Comparison of ENCODE assay signal across 9 cellular contexts in the genomic region with DNA sequence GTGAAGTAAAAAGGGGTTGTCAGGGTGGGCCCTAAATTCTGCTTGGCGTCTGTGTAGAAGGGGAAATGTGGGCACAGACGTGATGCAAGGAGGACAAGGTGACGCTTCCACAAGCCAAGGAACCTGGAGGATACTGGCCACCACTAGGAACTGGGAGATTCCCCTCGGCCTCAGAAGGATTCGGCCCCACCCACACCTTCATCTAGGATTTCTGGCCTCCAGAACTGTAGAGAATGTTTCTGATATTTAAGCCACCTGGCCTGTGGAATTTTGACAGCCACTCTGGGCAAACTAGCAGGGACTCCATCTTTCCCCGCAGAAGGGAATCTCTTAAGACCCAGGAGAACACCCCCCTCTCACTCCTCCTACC. TPM values are rescaled to one million over a fixed set of nuclear protein-coding genes. Genes with fewer than 3 reads are reported as not detected.
A peak's percentile ranks its signal among the peaks of the same experiment; 100 is the strongest.
DNase-seq lines count a peak whose midpoint lies in the region; ATAC-seq lines count a peak whose summit lies in the region.
"Had no signal": no experiment of that assay in that cellular context is flagged by ENCODE, and none has a peak within 500 bp of the region (broad histone marks: within the 10 kb centered on the region; RNA-seq: fewer than 3 reads in every experiment).

No MANE protein-coding gene starts in this region.

- intact Hi-C loops in posterior vena cava (cut with DNase I), result loop anchor here in 1 of 2 donors (10.0 kb wide), 1 partner anchor 80 kb away; a partner anchor contains a TSS

- no peaks in the 10 kb centered on the region for H3K27me3 Mint-ChIP-seq in activated T-helper 17 cell treated with anti-CD3 and anti-CD28 coated beads, Interleukin-2, amount 50 U/mL, for 72 hours
- peaks cover 12 to 20% (median 13%) of the 10 kb centered on the region in 3 donors for H3K27me3 Mint-ChIP-seq in immature natural killer cell (ENCODE audit: low read depth in 3 of 3)
- no peaks in the 10 kb centered on the region for H3K27me3 Mint-ChIP-seq in stimulated activated naive CD8-positive, alpha-beta T cell treated with anti-CD3 and anti-CD28 coated beads, Interleukin-15, amount 100 ng/mL, for 72 hours

- H3K4me3 Mint-ChIP-seq in activated T-helper 17 cell treated with anti-CD3 and anti-CD28 coated beads, Interleukin-2, amount 50 U/mL, for 72 hours, result peak overlapping the region; percentile 95
- H3K4me3 Mint-ChIP-seq in immature natural killer cell, result peak overlapping the region; percentile 84 to 99 (median 87)
- H3K4me3 Mint-ChIP-seq in stimulated activated naive CD8-positive, alpha-beta T cell treated with anti-CD3 and anti-CD28 coated beads, Interleukin-15, amount 100 ng/mL, for 72 hours, result peak overlapping the region; percentile 96 to 99

- H3K9me3 Mint-ChIP-seq in activated T-helper 17 cell treated with anti-CD3 and anti-CD28 coated beads, Interleukin-2, amount 50 U/mL, for 72 hours, result no peaks in the 10 kb centered on the region
- peaks cover 0 to 2% (median 0%) of the 10 kb centered on the region in 6 donors for H3K9me3 Mint-ChIP-seq in immature natural killer cell
- no peaks in the 10 kb centered on the region for H3K9me3 Mint-ChIP-seq in stimulated activated naive CD8-positive, alpha-beta T cell treated with anti-CD3 and anti-CD28 coated beads, Interleukin-15, amount 100 ng/mL, for 72 hours

- H3K4me1 Mint-ChIP-seq in activated T-helper 17 cell treated with anti-CD3 and anti-CD28 coated beads, Interleukin-2, amount 50 U/mL, for 72 hours, result peaks cover 30% of the 10 kb centered on the region
- peaks cover 46 to 56% of the 10 kb centered on the region in 2 donors for H3K4me1 Mint-ChIP-seq in immature natural killer cell
- peaks cover 71% of the 10 kb centered on the region for H3K4me1 Mint-ChIP-seq in stimulated activated naive CD8-positive, alpha-beta T cell treated with anti-CD3 and anti-CD28 coated beads, Interleukin-15, amount 100 ng/mL, for 72 hours

- H3K27ac Mint-ChIP-seq in activated T-helper 17 cell treated with anti-CD3 and anti-CD28 coated beads, Interleukin-2, amount 50 U/mL, for 72 hours, result peak overlapping the region; percentile 90
- H3K27ac Mint-ChIP-seq in immature natural killer cell, result peak overlapping the region; percentile 40 to 86 (median 78)
- H3K27ac Mint-ChIP-seq in stimulated activated naive CD8-positive, alpha-beta T cell treated with anti-CD3 and anti-CD28 coated beads, Interleukin-15, amount 100 ng/mL, for 72 hours, result peak overlapping the region; percentile 94 to 96

- peak; percentile 51 for DNase-seq in DMS53 (lab: John Stamatoyannopoulos, UW)
- no peak for DNase-seq in DMS53 treated with DMSO at 0.1 percent for 48 hours (lab: John Stamatoyannopoulos, UW; ENCODE audit: unreplicated experiment)
- DNase-seq in immature natural killer cell, result no peak
- no peak for DNase-seq in stimulated activated naive CD8-positive, alpha-beta T cell treated with anti-CD3 and anti-CD28 coated beads, Interleukin-15, amount 100 ng/mL, for 72 hours
- DNase-seq in posterior vena cava (ENCODE audit: low spot score), result no peak
- no peak for DNase-seq in D341Med (ENCODE audit: low spot score)
- DNase-seq in NCI-H1436 (lab: John Stamatoyannopoulos, UW), result no peak

- peaks cover 65% of the 10 kb centered on the region for H3K36me3 Mint-ChIP-seq in activated T-helper 17 cell treated with anti-CD3 and anti-CD28 coated beads, Interleukin-2, amount 50 U/mL, for 72 hours (ENCODE audit: low read depth)
- H3K36me3 Mint-ChIP-seq in immature natural killer cell, result peaks cover 0 to 4% (median 0%) of the 10 kb centered on the region in 3 donors

- no peak for ATAC-seq in activated T-helper 17 cell treated with anti-CD3 and anti-CD28 coated beads, Interleukin-2, amount 50 U/mL, for 72 hours (replicated peaks)
- ATAC-seq in stimulated activated naive CD8-positive, alpha-beta T cell treated with anti-CD3 and anti-CD28 coated beads, Interleukin-15, amount 100 ng/mL, for 72 hours, result no peak

RNA-seq across cellular contexts. Expression of a gene that starts 1.1 kb away (rescaled TPM):
- total RNA-seq in activated T-helper 17 cell treated with anti-CD3 and anti-CD28 coated beads, Interleukin-2, amount 50 U/mL, for 72 hours, result 10 to 100 TPM; 45.8 to 74.8 TPM
- 100 to 1,000 TPM; 115 to 148 (median 117) TPM for polyA plus RNA-seq in immature natural killer cell
- 10 to 100 TPM; 24.3 to 27.6 TPM for total RNA-seq in posterior vena cava

RNA-seq across cellular contexts. Expression of a gene that starts 1.6 kb away (rescaled TPM):
- total RNA-seq in activated T-helper 17 cell treated with anti-CD3 and anti-CD28 coated beads, Interleukin-2, amount 50 U/mL, for 72 hours, result 100 to 1,000 TPM in 1 of 2 donors, 10 to 100 TPM in 1; 99.5 to 119 TPM
- polyA plus RNA-seq in immature natural killer cell, result 10 to 100 TPM in 2 of 3 donors, 1 to 10 TPM in 1; 6.2 to 40.9 (median 11.1) TPM
- total RNA-seq in posterior vena cava, result 10 to 100 TPM; 35.0 to 36.6 TPM

RNA-seq across cellular contexts. Expression of a gene that starts 14.1 kb away (rescaled TPM):
- 1 to 10 TPM; 2.0 to 6.1 TPM for total RNA-seq in activated T-helper 17 cell treated with anti-CD3 and anti-CD28 coated beads, Interleukin-2, amount 50 U/mL, for 72 hours
- polyA plus RNA-seq in immature natural killer cell, result not detected
- total RNA-seq in posterior vena cava, result 1 to 10 TPM in 1 of 2 donors, under 1 TPM in 1; 0.46 to 1.1 TPM

RNA-seq across cellular contexts. Expression of a gene that starts 21.2 kb away (rescaled TPM):
- 1 to 10 TPM in 1 of 2 donors, under 1 TPM in 1; 0.61 to 1.0 TPM for total RNA-seq in activated T-helper 17 cell treated with anti-CD3 and anti-CD28 coated beads, Interleukin-2, amount 50 U/mL, for 72 hours
- under 1 TPM in 1 of 3 donors, not detected in 2; 0.94 TPM for polyA plus RNA-seq in immature natural killer cell
- not detected for total RNA-seq in posterior vena cava
- total RNA-seq: dermis microvascular lymphatic vessel endothelial cell had no signal

RNA-seq across cellular contexts. Expression of a gene that starts 47.0 kb away (rescaled TPM):
- total RNA-seq in activated T-helper 17 cell treated with anti-CD3 and anti-CD28 coated beads, Interleukin-2, amount 50 U/mL, for 72 hours, result under 1 TPM; 0.09 to 0.32 TPM
- polyA plus RNA-seq in immature natural killer cell, result 10 to 100 TPM in 1 of 3 donors, 1 to 10 TPM in 1, under 1 TPM in 1; 0.96 to 10.8 (median 2.5) TPM
- total RNA-seq in posterior vena cava, result 1 to 10 TPM in 1 of 2 donors, under 1 TPM in 1; 0.90 to 2.0 TPM
